ENCODE assay signal across 1 cellular context in the genomic region with DNA sequence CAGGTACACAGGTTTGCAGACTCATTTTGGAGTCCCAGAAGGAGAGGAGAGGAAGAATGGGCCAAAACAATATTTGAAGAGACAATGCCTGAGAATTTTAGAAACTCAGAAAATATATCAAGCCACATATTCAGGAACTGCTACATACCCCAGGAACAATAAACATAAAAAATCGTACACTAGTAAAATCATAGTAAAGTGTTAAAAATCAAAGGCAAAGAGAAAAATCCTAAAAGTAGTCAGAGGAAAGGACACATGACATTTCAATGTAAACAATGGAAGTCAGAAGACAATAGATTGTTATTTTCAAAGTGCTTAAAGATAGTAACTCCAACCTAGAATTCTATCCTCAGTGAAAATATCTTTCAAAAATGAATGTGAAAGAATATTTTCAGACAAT.
TF ChIP-seq lines count a peak whose summit lies in the region.

No MANE protein-coding gene starts in this region.

TF ChIP-seq in HepG2, 621 proteins besides CTCF, POLR2A, EP300 and RAD21:
- TF ChIP-seq ZNF724P (CRISPR knock-in tag; IDR thresholded peaks at IDR 0.05; ENCODE audit: borderline replicate concordance) (no peak), ZNF256 (CRISPR knock-in tag; conservative IDR thresholded peaks at IDR 0.05) (no peak), ZNF317 (CRISPR knock-in tag; IDR thresholded peaks at IDR 0.05) (peak; percentile 99)
- TF ChIP-seq, protein P1, sequence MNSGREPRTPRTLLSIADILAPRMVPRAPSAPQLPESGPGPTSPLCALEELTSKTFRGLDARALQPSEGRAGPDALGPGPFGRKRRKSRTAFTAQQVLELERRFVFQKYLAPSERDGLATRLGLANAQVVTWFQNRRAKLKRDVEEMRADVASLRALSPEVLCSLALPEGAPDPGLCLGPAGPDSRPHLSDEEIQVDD (CRISPR knock-in tag; IDR thresholded peaks at IDR 0.05; ENCODE audit: borderline replicate concordance), result no peak
